In genomic region chr10:102641880-102642552, GRCh38 we compare ENCODE assay signal across 8 cellular contexts. TPM values are rescaled to one million over a fixed set of nuclear protein-coding genes. Genes with fewer than 3 reads are reported as not detected.
A peak's percentile ranks its signal among the peaks of the same experiment; 100 is the strongest.
DNase-seq lines count a peak whose midpoint lies in the region; ATAC-seq and TF ChIP-seq lines count a peak whose summit lies in the region.

No MANE protein-coding gene starts in this region.

- H3K36me3 Mint-ChIP-seq in central memory CD8-positive, alpha-beta T cell (ENCODE audit: insufficient read depth) = peaks cover 31% of the 10 kb centered on the region

- DNase-seq in AG08395 (ENCODE audit: low spot score) = peak; percentile 95
- peak; percentile 84 for DNase-seq in NCI-H345 treated with DMSO at 0.1 percent for 48 hours (lab: John Stamatoyannopoulos, UW; ENCODE audit: unreplicated experiment)
- DNase-seq in activated CD4-positive, CD25-positive, alpha-beta regulatory T cell treated with anti-CD3 and anti-CD28 coated beads, Interleukin-2, amount 50 U/mL, for 16 hours (ENCODE audit: low read depth, low spot score) = peak; percentile 91
- peak; percentile 86 to 92 for DNase-seq in central memory CD8-positive, alpha-beta T cell (ENCODE audit: low spot score in 2 of 2)
- peak; percentile 99 for DNase-seq in iris pigment epithelial cell (ENCODE audit: low read depth)
- peak; percentile 99 for DNase-seq in spleen

- no peaks in the 10 kb centered on the region for H3K36me3 ChIP-seq in spleen

- in situ Hi-C loops in GM18951 (cut with MboI; ENCODE audit: low sequenced_read_pairs, unreplicated experiment) = no loop called here

- intact Hi-C loops in spleen (cut with DNase I; ENCODE audit: low total_unique reads) = no loop called here

- peak; percentile 83 for TF ChIP-seq POLR2A in GM18951 (IDR thresholded peaks at IDR 0.05; ENCODE audit: extremely low read depth, insufficient read depth, insufficient read length)
- TF ChIP-seq POLR2A in spleen (IDR thresholded peaks at IDR 0.05) = peak in 2 of 3 donors; percentile 48 to 71

- no peaks in the 10 kb centered on the region for H3K27me3 Mint-ChIP-seq in central memory CD8-positive, alpha-beta T cell

- H3K4me3 Mint-ChIP-seq in central memory CD8-positive, alpha-beta T cell = peak overlapping the region; percentile 97

- peak in 3 of 11 experiments; percentile 6 to 42 (median 29) for TF ChIP-seq CTCF in spleen (IDR thresholded peaks at IDR 0.05 in 8 of 11, conservative IDR thresholded peaks at IDR 0.05 in 3 of 11)

- 0 to 1% (median 1%) methylated on average over 23 to 49 of the region's 49 CpGs for WGBS in spleen, 5 donors

- peak overlapping the region; percentile 94 to 100 (median 98) for H3K27ac ChIP-seq in spleen

- H3K27ac Mint-ChIP-seq in central memory CD8-positive, alpha-beta T cell (ENCODE audit: low read depth) = peak overlapping the region; percentile 83

- peak; percentile 54 for ATAC-seq in HG03175 (IDR thresholded peaks at IDR 0.05; ENCODE audit: unreplicated experiment)
- ATAC-seq in central memory CD8-positive, alpha-beta T cell (replicated peaks; ENCODE audit: extremely low read depth, poor library complexity, severe bottlenecking) = peak; percentile 67

- peak overlapping the region; percentile 72 to 98 (median 90) for H3K4me3 ChIP-seq in spleen

- H3K4me1 ChIP-seq in spleen = peaks cover 6 to 34% (median 20%) of the 10 kb centered on the region in 6 donors

- no peaks in the 10 kb centered on the region for H3K9me3 Mint-ChIP-seq in central memory CD8-positive, alpha-beta T cell

- no peaks in the 10 kb centered on the region for H3K27me3 ChIP-seq in spleen (replicated peaks in 1 of 7)

- no peaks in the 10 kb centered on the region for H3K9me3 ChIP-seq in spleen

- H3K4me1 Mint-ChIP-seq in central memory CD8-positive, alpha-beta T cell = peaks cover 32% of the 10 kb centered on the region

RNA-seq across cellular contexts. Expression of gene TRIM8, which starts 2.3 kb away (rescaled TPM):
- total RNA-seq in spleen = 100 to 1,000 TPM in 2 of 7 donors, 10 to 100 TPM in 5; 86.3 to 116 (median 94.9) TPM
- 10 to 100 TPM; 23.5 to 37.6 (median 27.0) TPM for polyA plus RNA-seq in spleen

Comparison
In these comparisons a context has a peak if more than half of its experiments do, and no peak if none do; other contexts are left out.
1. Peak in every context shown above with its lines: DNase-seq, ATAC-seq, H3K4me3 ChIP-seq and H3K27ac ChIP-seq.